In the genomic region with DNA sequence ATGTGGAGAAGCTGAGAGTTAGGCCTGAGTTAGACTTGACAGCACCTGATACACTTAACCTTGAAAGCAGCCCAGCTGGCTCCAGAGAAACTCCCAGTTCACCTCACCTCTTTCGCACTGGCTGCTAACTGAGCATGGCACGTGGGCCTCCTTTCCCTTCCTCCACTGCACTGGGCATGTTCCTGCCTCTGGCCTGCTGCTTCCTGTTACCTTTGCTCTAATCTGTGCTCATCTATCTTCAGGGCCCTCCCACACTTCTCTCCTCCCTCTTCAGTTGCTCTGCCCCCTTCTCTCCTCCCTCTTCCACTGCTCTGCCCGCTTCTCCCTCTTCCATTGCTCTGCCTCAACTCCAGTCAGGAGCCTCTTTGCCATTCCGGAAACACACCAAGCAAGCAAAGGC, we compare ENCODE assay signal across 1 cellular context.
TF ChIP-seq lines count a peak whose summit lies in the region.

No MANE protein-coding gene starts in this region.

TF ChIP-seq in HEK293, 187 proteins besides CTCF, POLR2A, EP300 and RAD21 (continued from another document):
- TF ChIP-seq KLF17 (tag by site-specific recombination; IDR thresholded peaks at IDR 0.05) (no peak), EGR2 (tag by site-specific recombination; IDR thresholded peaks at IDR 0.05; ENCODE audit: low read depth) (peak; percentile 74), ZNF391 (tag by site-specific recombination; IDR thresholded peaks at IDR 0.05; ENCODE audit: borderline replicate concordance, low read depth) (no peak), ZNF23 (tag by site-specific recombination; IDR thresholded peaks at IDR 0.05; ENCODE audit: borderline replicate concordance) (no peak), IKZF3 (tag by site-specific recombination; IDR thresholded peaks at IDR 0.05) (no peak), ZNF837 (tag by site-specific recombination; IDR thresholded peaks at IDR 0.05) (no peak), SP3 (tag by site-specific recombination; IDR thresholded peaks at IDR 0.05) (peak; percentile 54), ZNF341 (tag by site-specific recombination; IDR thresholded peaks at IDR 0.05; ENCODE audit: low read depth) (no peak), ZNF404 (tag by site-specific recombination; IDR thresholded peaks at IDR 0.05) (no peak), ZNF692 (tag by site-specific recombination; IDR thresholded peaks at IDR 0.05) (no peak), ZNF112 (tag by site-specific recombination; IDR thresholded peaks at IDR 0.05) (no peak), ZNF561 (tag by site-specific recombination; IDR thresholded peaks at IDR 0.05; ENCODE audit: borderline replicate concordance) (no peak), ZIC2 (tag by site-specific recombination; IDR thresholded peaks at IDR 0.05) (no peak), ZNF266 (tag by site-specific recombination; IDR thresholded peaks at IDR 0.05; ENCODE audit: low read depth) (no peak), KLF16 (tag by site-specific recombination; IDR thresholded peaks at IDR 0.05) (no peak), MEIS1 (CRISPR knock-in tag; IDR thresholded peaks at IDR 0.05; ENCODE audit: borderline replicate concordance) (no peak), ZNF121 (tag by site-specific recombination; IDR thresholded peaks at IDR 0.05) (no peak), KLF10 (tag by site-specific recombination; IDR thresholded peaks at IDR 0.05) (no peak), ZBTB8A (tag by site-specific recombination; IDR thresholded peaks at IDR 0.05) (no peak), ZBTB26 (tag by site-specific recombination; optimal IDR thresholded peaks at IDR 0.05) (no peak), ZNF658 (tag by site-specific recombination; IDR thresholded peaks at IDR 0.05) (no peak), SP7 (tag by site-specific recombination; IDR thresholded peaks at IDR 0.05) (no peak), ZNF843 (tag by site-specific recombination; IDR thresholded peaks at IDR 0.05) (no peak), ZBTB21 (tag by site-specific recombination; IDR thresholded peaks at IDR 0.05) (no peak), ZBTB17 (tag by site-specific recombination; IDR thresholded peaks at IDR 0.05) (peak; percentile 63; the same call in 1 of the 2 replicates), ZFHX2 (tag by site-specific recombination; conservative IDR thresholded peaks at IDR 0.05) (peak; percentile 49), ZNF600 (tag by site-specific recombination; IDR thresholded peaks at IDR 0.05) (peak; percentile 60), SP2 (tag by site-specific recombination; IDR thresholded peaks at IDR 0.05) (peak; percentile 44), ZNF24 (tag by site-specific recombination; IDR thresholded peaks at IDR 0.05) (no peak), TRIM28 (IDR thresholded peaks at IDR 0.05; ENCODE audit: borderline replicate concordance, low read length) (no peak), HOXD13 (CRISPR knock-in tag; IDR thresholded peaks at IDR 0.05; ENCODE audit: borderline replicate concordance) (no peak), ZFP41 (tag by site-specific recombination; IDR thresholded peaks at IDR 0.05; ENCODE audit: borderline replicate concordance) (no peak), RBAK (tag by site-specific recombination; IDR thresholded peaks at IDR 0.05) (no peak), ZNF10 (tag by site-specific recombination; IDR thresholded peaks at IDR 0.05) (no peak)
- TF ChIP-seq, protein P1, sequence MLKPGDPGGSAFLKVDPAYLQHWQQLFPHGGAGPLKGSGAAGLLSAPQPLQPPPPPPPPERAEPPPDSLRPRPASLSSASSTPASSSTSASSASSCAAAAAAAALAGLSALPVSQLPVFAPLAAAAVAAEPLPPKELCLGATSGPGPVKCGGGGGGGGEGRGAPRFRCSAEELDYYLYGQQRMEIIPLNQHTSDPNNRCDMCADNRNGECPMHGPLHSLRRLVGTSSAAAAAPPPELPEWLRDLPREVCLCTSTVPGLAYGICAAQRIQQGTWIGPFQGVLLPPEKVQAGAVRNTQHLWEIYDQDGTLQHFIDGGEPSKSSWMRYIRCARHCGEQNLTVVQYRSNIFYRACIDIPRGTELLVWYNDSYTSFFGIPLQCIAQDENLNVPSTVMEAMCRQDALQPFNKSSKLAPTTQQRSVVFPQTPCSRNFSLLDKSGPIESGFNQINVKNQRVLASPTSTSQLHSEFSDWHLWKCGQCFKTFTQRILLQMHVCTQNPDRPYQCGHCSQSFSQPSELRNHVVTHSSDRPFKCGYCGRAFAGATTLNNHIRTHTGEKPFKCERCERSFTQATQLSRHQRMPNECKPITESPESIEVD (tag by site-specific recombination; IDR thresholded peaks at IDR 0.05), result no peak
- TF ChIP-seq, protein P2, sequence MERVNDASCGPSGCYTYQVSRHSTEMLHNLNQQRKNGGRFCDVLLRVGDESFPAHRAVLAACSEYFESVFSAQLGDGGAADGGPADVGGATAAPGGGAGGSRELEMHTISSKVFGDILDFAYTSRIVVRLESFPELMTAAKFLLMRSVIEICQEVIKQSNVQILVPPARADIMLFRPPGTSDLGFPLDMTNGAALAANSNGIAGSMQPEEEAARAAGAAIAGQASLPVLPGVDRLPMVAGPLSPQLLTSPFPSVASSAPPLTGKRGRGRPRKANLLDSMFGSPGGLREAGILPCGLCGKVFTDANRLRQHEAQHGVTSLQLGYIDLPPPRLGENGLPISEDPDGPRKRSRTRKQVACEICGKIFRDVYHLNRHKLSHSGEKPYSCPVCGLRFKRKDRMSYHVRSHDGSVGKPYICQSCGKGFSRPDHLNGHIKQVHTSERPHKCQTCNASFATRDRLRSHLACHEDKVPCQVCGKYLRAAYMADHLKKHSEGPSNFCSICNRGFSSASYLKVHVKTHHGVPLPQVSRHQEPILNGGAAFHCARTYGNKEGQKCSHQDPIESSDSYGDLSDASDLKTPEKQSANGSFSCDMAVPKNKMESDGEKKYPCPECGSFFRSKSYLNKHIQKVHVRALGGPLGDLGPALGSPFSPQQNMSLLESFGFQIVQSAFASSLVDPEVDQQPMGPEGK (tag by site-specific recombination; IDR thresholded peaks at IDR 0.05), result no peak
TF ChIP-seq in HEK293: peak in this region for 7.
